ENCODE assay signal across 15 cellular contexts in the genomic region with DNA sequence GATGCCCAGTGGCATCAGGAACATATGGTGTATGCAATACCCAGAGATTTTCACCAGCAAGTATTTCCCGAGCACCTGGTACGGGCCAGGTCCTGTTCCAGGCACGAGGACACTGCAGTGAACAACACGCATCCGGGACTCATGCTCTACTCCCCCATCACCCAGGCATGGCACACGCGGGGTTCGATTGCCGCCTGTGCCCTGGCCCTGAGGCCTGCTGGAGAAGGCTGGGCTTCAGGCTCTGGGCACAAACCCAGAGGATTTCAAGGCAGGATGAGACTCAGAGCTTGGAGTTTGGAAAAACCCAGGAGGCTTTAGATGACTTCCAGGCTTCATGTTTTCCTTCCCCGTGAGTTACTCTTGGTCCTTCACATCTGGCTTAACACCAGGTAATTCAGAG.
A peak's percentile ranks its signal among the peaks of the same experiment; 100 is the strongest.
DNase-seq lines count a peak whose midpoint lies in the region; ATAC-seq and TF ChIP-seq lines count a peak whose summit lies in the region.
"Had no signal": no experiment of that assay in that cellular context is flagged by ENCODE, and none has a peak within 500 bp of the region (broad histone marks: within the 10 kb centered on the region; RNA-seq: fewer than 3 reads in every experiment).

No MANE protein-coding gene starts in this region.

- DNase-seq in H9, result no peak
- peak; percentile 78 for DNase-seq in cerebellar cortex (ENCODE audit: low spot score)
- DNase-seq in lung (ENCODE audit: low spot score), result no peak
- no peak for DNase-seq in HT-29 (ENCODE audit: low spot score)
- DNase-seq in mucosa of descending colon, result no peak
- no peak for DNase-seq in SHP77 treated with DMSO at 0.1 percent for 48 hours (lab: John Stamatoyannopoulos, UW)
- DNase-seq: activated CD4-positive, alpha-beta T cell treated with anti-CD3 and anti-CD28 coated beads, Interleukin-2, amount 50 U/mL, for 48 hours; activated effector memory CD4-positive, alpha-beta T cell treated with Interleukin-2 at 50 U/mL for 16 hours; HCEC 1CT; islet precursor cell; NCI-H1092 treated with DMSO at 0.1 percent for 48 hours had no signal

- H2BK15ac ChIP-seq in H9 (ENCODE audit: low read depth, low read length), result no peak overlapping the region

- no peak overlapping the region for H3K14ac ChIP-seq in H9 (ENCODE audit: insufficient read depth, low read length)

- H3K4me3 ChIP-seq in lung (no peak overlapping the region), subcutaneous abdominal adipose tissue (ENCODE audit: low read depth in 1 of 5, low read length in 5 of 5) (no peak overlapping the region), mucosa of descending colon (no peak overlapping the region)

- H3K79me2 ChIP-seq in H9 (ENCODE audit: insufficient read depth, low read length), result no peaks in the 10 kb centered on the region

- no peak overlapping the region for H2BK12ac ChIP-seq in H9 (ENCODE audit: insufficient read length, low read depth, low read length)

- H4K8ac ChIP-seq in H9 (replicated peaks; ENCODE audit: insufficient read length, low read depth, low read length), result no peak overlapping the region

- ATAC-seq in lung (ENCODE audit: insufficient read depth, low FRiP score) (no peak), HG03039 (IDR thresholded peaks at IDR 0.05; ENCODE audit: unreplicated experiment) (no peak), mucosa of descending colon (no peak)
- ATAC-seq: Panc1 had no signal

- no peak overlapping the region for H2BK20ac ChIP-seq in H9 (ENCODE audit: low read depth, low read length, poor library complexity, severe bottlenecking)

- H3K4me1 Mint-ChIP-seq in H9, result peaks cover 52 to 68% of the 10 kb centered on the region in 2 experiments

- no peaks in the 10 kb centered on the region for H3K9me3 Mint-ChIP-seq in H9
- H3K9me3 Mint-ChIP-seq: central memory CD8-positive, alpha-beta T cell had no signal

- no peaks in the 10 kb centered on the region for H3K79me1 ChIP-seq in H9 (ENCODE audit: insufficient read depth, low read depth, low read length, poor library complexity, severe bottlenecking)

- no peaks in the 10 kb centered on the region for H3K23me2 ChIP-seq in H9 (ENCODE audit: insufficient read length, low read depth, low read length, poor library complexity, severe bottlenecking)

- H3K4me2 ChIP-seq in H9 (ENCODE audit: insufficient read depth, insufficient read length, low read length), result no peak overlapping the region

- H4K91ac ChIP-seq in H9 (ENCODE audit: insufficient read length, low read depth, low read length), result no peak overlapping the region

- no peaks in the 10 kb centered on the region; a peak in 3 of 7 replicates for H3K36me3 Mint-ChIP-seq in H9 (ENCODE audit: insufficient read depth in 1 of 3, low read depth in 3 of 3)

- H3K27me3 Mint-ChIP-seq in H9 (ENCODE audit: low read depth), result no peaks in the 10 kb centered on the region; the same call in none of the 2 replicates
- H3K27me3 Mint-ChIP-seq: central memory CD8-positive, alpha-beta T cell had no signal

- H3K9me3 ChIP-seq in H9 (ENCODE audit: control insufficient read depth, low read depth, low read length) (no peaks in the 10 kb centered on the region), lung (ENCODE audit: control insufficient read depth in 2 of 2, insufficient read depth in 1 of 2, low read length in 1 of 2) (no peaks in the 10 kb centered on the region), subcutaneous abdominal adipose tissue (ENCODE audit: control insufficient read depth in 5 of 5, low read length in 5 of 5) (no peaks in the 10 kb centered on the region), mucosa of descending colon (no peaks in the 10 kb centered on the region)

- H3T11ph ChIP-seq in H9 (ENCODE audit: low read length), result no peak overlapping the region

- no CpG with 5 or more reads among the region's 10 CpGs for WGBS in H9 (ENCODE audit: extremely low coverage, insufficient read length, low lambda C conversion rate)
- WGBS in lung, 2 donors, result 86 to 93% methylated on average over 10 of the region's 10 CpGs

- no peak overlapping the region for H3K4ac ChIP-seq in H9 (ENCODE audit: low read depth, low read length)

- H3K4me1 ChIP-seq in H9 (ENCODE audit: insufficient read depth, low read length), result peaks cover 17% of the 10 kb centered on the region; the same call in 1 of the 2 replicates
- H3K4me1 ChIP-seq in lung (ENCODE audit: control insufficient read depth in 2 of 2, insufficient read depth in 2 of 2, low read length in 2 of 2), result peaks cover 9 to 14% of the 10 kb centered on the region in 2 donors
- peaks cover 13 to 55% (median 46%) of the 10 kb centered on the region in 5 donors for H3K4me1 ChIP-seq in subcutaneous abdominal adipose tissue (ENCODE audit: control insufficient read depth in 5 of 5, insufficient read depth in 5 of 5, low read length in 5 of 5)
- H3K4me1 ChIP-seq in mucosa of descending colon (ENCODE audit: low read depth), result peaks cover 2% of the 10 kb centered on the region

- no peaks in the 10 kb centered on the region for H4K20me1 ChIP-seq in H9 (ENCODE audit: control insufficient read depth, insufficient read depth, insufficient read length)

- peaks cover 0 to 9% of the 10 kb centered on the region in 2 donors for H3K36me3 ChIP-seq in lung (ENCODE audit: control insufficient read depth in 2 of 2, insufficient read depth in 2 of 2, low read length in 2 of 2)
- H3K36me3 ChIP-seq in subcutaneous abdominal adipose tissue (ENCODE audit: control insufficient read depth in 5 of 5, insufficient read depth in 5 of 5, low read length in 5 of 5), result peaks cover 0 to 15% (median 12%) of the 10 kb centered on the region in 5 donors
- no peaks in the 10 kb centered on the region for H3K36me3 ChIP-seq in mucosa of descending colon (ENCODE audit: low read depth)

- H3K9ac ChIP-seq in H9 (ENCODE audit: extremely low read depth, insufficient read length, low read length), result no peak overlapping the region
- H3K9ac ChIP-seq in subcutaneous abdominal adipose tissue (ENCODE audit: low read length in 5 of 5), result peak overlapping the region in 1 of 5 donors; percentile 43

- intact Hi-C loops in mucosa of descending colon (cut with DNase I, micrococcal nuclease), result no loop called here

- H3K4me3 Mint-ChIP-seq in H9, result peak overlapping the region; percentile 5 to 31; a peak in 2 of 5 replicates
- H3K4me3 Mint-ChIP-seq: central memory CD8-positive, alpha-beta T cell had no signal

- H3K27me3 ChIP-seq in H9 (ENCODE audit: insufficient read depth, low read length) (no peaks in the 10 kb centered on the region), lung (ENCODE audit: control insufficient read depth, insufficient read depth) (no peaks in the 10 kb centered on the region), subcutaneous abdominal adipose tissue (ENCODE audit: control insufficient read depth in 5 of 5, insufficient read depth in 4 of 5, low read length in 5 of 5) (no peaks in the 10 kb centered on the region)

- no peak overlapping the region for H3K23ac ChIP-seq in H9 (ENCODE audit: insufficient read length, low read depth, low read length)

- H3K27ac Mint-ChIP-seq in H9, result peak overlapping the region; percentile 93 to 98 (median 93); a peak in 6 of 7 replicates

- H4K5ac ChIP-seq in H9 (ENCODE audit: insufficient read length, low read depth, low read length), result no peak overlapping the region

- H3K18ac ChIP-seq in H9 (ENCODE audit: insufficient read length, low read depth, low read length), result peak overlapping the region; percentile 20

- no peak overlapping the region for H2AK5ac ChIP-seq in H9 (ENCODE audit: insufficient read length, low read length)

- no peak overlapping the region for H3K56ac ChIP-seq in H9 (ENCODE audit: insufficient read length, low read depth, low read length)

- no peak overlapping the region for H3K27ac ChIP-seq in H9 (ENCODE audit: insufficient read length, low read depth, low read length)
- peak overlapping the region; percentile 21 to 27 for H3K27ac ChIP-seq in lung (ENCODE audit: low read depth in 1 of 2, low read length in 1 of 2)
- H3K27ac ChIP-seq in subcutaneous abdominal adipose tissue (ENCODE audit: low read depth, low read length), result peak overlapping the region; percentile 60

- TF ChIP-seq CTCF in H9 (conservative IDR thresholded peaks at IDR 0.05) (no peak), lung (IDR thresholded peaks at IDR 0.05; ENCODE audit: control extremely low read depth, extremely low read depth) (no peak), mucosa of descending colon (IDR thresholded peaks at IDR 0.05) (no peak)

- H2BK120ac ChIP-seq in H9 (ENCODE audit: low read depth, low read length, poor library complexity, severe bottlenecking), result no peak overlapping the region

- H2AFZ ChIP-seq in H9 (ENCODE audit: low read length), result no peak overlapping the region

- H2BK5ac ChIP-seq in H9 (ENCODE audit: insufficient read length, low read length), result no peak overlapping the region
